Comparison of ENCODE assay signal across 26 cellular contexts in the genomic region with DNA sequence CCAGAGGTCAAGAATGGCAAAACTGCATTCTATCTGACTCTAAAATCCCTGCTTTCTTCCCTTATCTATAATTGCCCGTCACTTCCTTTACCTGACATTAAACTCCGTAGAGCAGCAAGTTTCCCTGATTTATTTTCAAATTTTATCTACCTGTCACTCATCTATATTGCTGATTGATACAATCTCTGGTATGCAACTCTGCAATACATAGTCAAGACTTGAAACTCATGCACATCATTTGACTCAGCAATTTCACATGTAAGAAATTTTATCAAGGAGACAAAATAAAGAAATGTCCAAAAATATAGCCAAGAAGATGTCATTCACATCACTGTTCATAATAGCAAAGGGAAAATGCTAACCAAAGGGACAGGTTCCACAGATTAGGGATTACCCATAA. TPM values are rescaled to one million over a fixed set of nuclear protein-coding genes. Genes with fewer than 3 reads are reported as not detected.
DNase-seq lines count a peak whose midpoint lies in the region; ATAC-seq, FAIRE-seq and TF ChIP-seq lines count a peak whose summit lies in the region.
"Had no signal": no experiment of that assay in that cellular context is flagged by ENCODE, and none has a peak within 500 bp of the region (broad histone marks: within the 10 kb centered on the region; RNA-seq: fewer than 3 reads in every experiment).

No MANE protein-coding gene starts in this region.

- no peak for TF ChIP-seq POLR2A in GM12891 (IDR thresholded peaks at IDR 0.05; ENCODE audit: low read depth, low read length)

- peak; percentile 12 for FAIRE-seq in GM18507 (lab: Jason Lieb, UNC)
- no peak for FAIRE-seq in GM12891 (lab: Jason Lieb, UNC)
- FAIRE-seq: bronchial epithelial cell, urothelium cell line had no signal

- DNase-seq in activated CD4-positive, alpha-beta T cell treated with anti-CD3 and anti-CD28 coated beads, Interleukin-2, amount 10 ng/mL, durations not matched to agents 24 days and 14 days, result no peak
- DNase-seq in activated CD4-positive, alpha-beta T cell treated with anti-CD3 and anti-CD28 coated beads, Interleukin-2, amount 50 U/mL, for 1 hour, result no peak
- no peak for DNase-seq in GM18507 (ENCODE audit: extremely low spot score, insufficient read length, low read depth)
- no peak for DNase-seq in GM12891 (ENCODE audit: insufficient read length, low spot score)
- no peak for DNase-seq in iPS-NIHi7 (ENCODE audit: extremely low spot score)
- DNase-seq: 8988T; activated CD4-positive, alpha-beta T cell treated with anti-CD3 and anti-CD28 coated beads, Interleukin-2, amount 50 U/mL, for 48 hours; amniotic stem cell; BE2C; Calu3; EL; heart right ventricle; KG1; left ventricle myocardium superior; mucosa of descending colon; NCI-H1048; NCI-H2029 treated with DMSO at 0.1 percent for 48 hours; NCI-H446; SJCRH30; stimulated activated CD4-positive, alpha-beta T cell treated with anti-CD3 and anti-CD28 coated beads, Interleukin-4, amount 100 ng/mL, for 24 hours had no signal

- peaks cover 6% of the 10 kb centered on the region for H3K9me3 Mint-ChIP-seq in activated CD4-positive, alpha-beta T cell treated with anti-CD3 and anti-CD28 coated beads, Interleukin-2, amount 10 ng/mL, durations not matched to agents 24 days and 14 days
- H3K9me3 Mint-ChIP-seq in activated T-helper 17 cell treated with anti-CD3 and anti-CD28 coated beads, Interleukin-2, amount 50 U/mL, for 72 hours, result no peaks in the 10 kb centered on the region
- H3K9me3 Mint-ChIP-seq in nephron, result no peaks in the 10 kb centered on the region
- H3K9me3 Mint-ChIP-seq: T-helper 1 cell treated with Interleukin-12 subunit alpha and Interleukin-12 subunit beta and Interleukin-4 antibody, amounts not matched to agents 30 μg/mL and 1 μg/mL, for 36 hours had no signal

- no peak for TF ChIP-seq CTCF in nephron (IDR thresholded peaks at IDR 0.05; ENCODE audit: unreplicated experiment in 3 of 3)

- H3K4me3 Mint-ChIP-seq in activated CD4-positive, alpha-beta T cell treated with anti-CD3 and anti-CD28 coated beads, Interleukin-2, amount 10 ng/mL, durations not matched to agents 24 days and 14 days, result no peak overlapping the region
- peak overlapping the region; percentile 9 for H3K4me3 Mint-ChIP-seq in activated T-helper 17 cell treated with anti-CD3 and anti-CD28 coated beads, Interleukin-2, amount 50 U/mL, for 72 hours
- no peak overlapping the region for H3K4me3 Mint-ChIP-seq in nephron
- H3K4me3 Mint-ChIP-seq: T-helper 1 cell treated with Interleukin-12 subunit alpha and Interleukin-12 subunit beta and Interleukin-4 antibody, amounts not matched to agents 30 μg/mL and 1 μg/mL, for 36 hours had no signal

- no peak for ATAC-seq in activated T-helper 17 cell treated with anti-CD3 and anti-CD28 coated beads, Interleukin-2, amount 50 U/mL, for 72 hours (replicated peaks)
- ATAC-seq in GM18498 (IDR thresholded peaks at IDR 0.05; ENCODE audit: unreplicated experiment), result no peak
- ATAC-seq: mucosa of descending colon had no signal

- H3K27ac Mint-ChIP-seq in activated CD4-positive, alpha-beta T cell treated with anti-CD3 and anti-CD28 coated beads, Interleukin-2, amount 10 ng/mL, durations not matched to agents 24 days and 14 days, result peak overlapping the region; percentile 88
- peak overlapping the region; percentile 48 for H3K27ac Mint-ChIP-seq in activated T-helper 17 cell treated with anti-CD3 and anti-CD28 coated beads, Interleukin-2, amount 50 U/mL, for 72 hours
- H3K27ac Mint-ChIP-seq in nephron, result peak overlapping the region; percentile 9 to 24 (median 10)

- intact Hi-C loops in activated CD4-positive, alpha-beta T cell treated with anti-CD3 and anti-CD28 coated beads, Interleukin-2, amount 10 ng/mL, durations not matched to agents 24 days and 14 days (cut with micrococcal nuclease), result loop anchor here (10.0 kb wide), 1 partner anchor 268 kb away; no protein-coding TSS in a partner anchor

- peaks cover 37% of the 10 kb centered on the region for H3K36me3 Mint-ChIP-seq in activated CD4-positive, alpha-beta T cell treated with anti-CD3 and anti-CD28 coated beads, Interleukin-2, amount 10 ng/mL, durations not matched to agents 24 days and 14 days (ENCODE audit: low read depth)
- H3K36me3 Mint-ChIP-seq in activated T-helper 17 cell treated with anti-CD3 and anti-CD28 coated beads, Interleukin-2, amount 50 U/mL, for 72 hours (ENCODE audit: low read depth), result peaks cover 24% of the 10 kb centered on the region
- H3K36me3 Mint-ChIP-seq in nephron (ENCODE audit: low read depth), result peaks cover 14% of the 10 kb centered on the region

- H3K27me3 Mint-ChIP-seq in activated CD4-positive, alpha-beta T cell treated with anti-CD3 and anti-CD28 coated beads, Interleukin-2, amount 10 ng/mL, durations not matched to agents 24 days and 14 days, result no peaks in the 10 kb centered on the region
- no peaks in the 10 kb centered on the region for H3K27me3 Mint-ChIP-seq in activated T-helper 17 cell treated with anti-CD3 and anti-CD28 coated beads, Interleukin-2, amount 50 U/mL, for 72 hours
- no peaks in the 10 kb centered on the region for H3K27me3 Mint-ChIP-seq in nephron (ENCODE audit: low read depth)

- peaks cover 41% of the 10 kb centered on the region for H3K4me1 Mint-ChIP-seq in activated CD4-positive, alpha-beta T cell treated with anti-CD3 and anti-CD28 coated beads, Interleukin-2, amount 10 ng/mL, durations not matched to agents 24 days and 14 days
- H3K4me1 Mint-ChIP-seq in activated T-helper 17 cell treated with anti-CD3 and anti-CD28 coated beads, Interleukin-2, amount 50 U/mL, for 72 hours, result peaks cover 49% of the 10 kb centered on the region
- peaks cover 62% of the 10 kb centered on the region for H3K4me1 Mint-ChIP-seq in nephron

TF ChIP-seq in GM12891, 5 proteins besides CTCF, POLR2A, EP300 and RAD21:
- no peak for TF ChIP-seq POLR2AphosphoS5 (IDR thresholded peaks at IDR 0.05; ENCODE audit: low read depth, low read length)
- no peak for TF ChIP-seq SPI1 (IDR thresholded peaks at IDR 0.05; ENCODE audit: low read depth, low read length)
- no peak for TF ChIP-seq PAX5 (IDR thresholded peaks at IDR 0.05; ENCODE audit: insufficient read depth, low read length, severe bottlenecking)
- TF ChIP-seq TAF1 (IDR thresholded peaks at IDR 0.05; ENCODE audit: low read depth, low read length), result no peak
- no peak for TF ChIP-seq POU2F2 (IDR thresholded peaks at IDR 0.05; ENCODE audit: low read depth, low read length)

RNA-seq across cellular contexts. Expression of gene FBXW11, which starts 39.5 kb away (rescaled TPM):
- total RNA-seq in activated CD4-positive, alpha-beta T cell treated with anti-CD3 and anti-CD28 coated beads, Interleukin-2, amount 10 ng/mL, durations not matched to agents 24 days and 14 days, result 53.3 and 54.4 TPM in 2 replicates
- 10 to 100 TPM; 48.1 to 51.4 TPM for total RNA-seq in activated T-helper 17 cell treated with anti-CD3 and anti-CD28 coated beads, Interleukin-2, amount 50 U/mL, for 72 hours
- 17.4 TPM for polyA plus RNA-seq in GM12891 (2012; ENCODE audit: low read depth, missing spikeins)

Comparison
In these comparisons a context has a peak if more than half of its experiments do, and no peak if none do; other contexts are left out.
1. H3K27ac Mint-ChIP-seq: peak in every context shown above with its lines; median percentile 88 in activated CD4-positive, alpha-beta T cell treated with anti-CD3 and anti-CD28 coated beads, Interleukin-2, amount 10 ng/mL, durations not matched to agents 24 days and 14 days; 48 in activated T-helper 17 cell treated with anti-CD3 and anti-CD28 coated beads, Interleukin-2, amount 50 U/mL, for 72 hours; 10 in nephron.